In the genomic region with DNA sequence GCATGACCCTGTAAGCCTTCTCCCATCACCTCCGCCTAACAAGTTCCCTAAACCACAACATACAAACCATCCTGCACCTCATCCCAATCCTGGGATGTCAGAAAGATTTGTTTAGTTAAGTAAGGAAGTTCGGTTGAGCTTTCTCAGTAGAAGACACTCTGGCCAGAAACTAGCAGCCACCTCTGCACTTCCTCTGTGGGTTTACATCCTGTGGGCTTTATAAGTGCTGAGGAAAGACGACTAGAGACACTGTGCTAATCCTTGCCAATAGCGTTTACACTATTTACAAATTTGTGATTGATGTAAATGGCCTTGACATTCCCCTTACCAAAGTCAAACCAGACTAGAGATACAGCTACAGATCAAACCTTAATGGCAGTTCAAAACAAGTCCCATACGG, we compare ENCODE assay signal across 21 cellular contexts.
DNase-seq lines count a peak whose midpoint lies in the region; ATAC-seq and TF ChIP-seq lines count a peak whose summit lies in the region.
"Had no signal": no experiment of that assay in that cellular context is flagged by ENCODE, and none has a peak within 500 bp of the region (broad histone marks: within the 10 kb centered on the region; RNA-seq: fewer than 3 reads in every experiment).

No MANE protein-coding gene starts in this region.

- CTCF ChIA-PET in activated naive CD4-positive, alpha-beta T cell treated with anti-CD3 and anti-CD28 coated beads, Interleukin-2, amount 10 ng/mL, durations not matched to agents 7 days and 5 days (lab: Charles Lee): no interaction called here

- H3K4me1 Mint-ChIP-seq in activated T-cell treated with anti-CD3 and anti-CD28 coated beads, Interleukin-2, amount 50 U/mL, for 72 hours (ENCODE audit: low read depth): no peaks in the 10 kb centered on the region
- H3K4me1 Mint-ChIP-seq in activated naive CD4-positive, alpha-beta T cell treated with anti-CD3 and anti-CD28 coated beads, Interleukin-2, amount 10 ng/mL, durations not matched to agents 7 days and 5 days: peaks cover 68% of the 10 kb centered on the region
- peaks cover 50% of the 10 kb centered on the region for H3K4me1 Mint-ChIP-seq in stimulated activated naive CD8-positive, alpha-beta T cell treated with anti-CD3 and anti-CD28 coated beads, Interleukin-15, Interleukin-2, amounts not matched to agents 100 ng/mL and 50 ng/mL, for 24 hours (ENCODE audit: low read depth)
- no peaks in the 10 kb centered on the region for H3K4me1 Mint-ChIP-seq in endothelial cell (ENCODE audit: unreplicated experiment)
- H3K4me1 Mint-ChIP-seq: mesothelial cell of epicardium had no signal

- no peaks in the 10 kb centered on the region for H3K9me3 Mint-ChIP-seq in activated T-cell treated with anti-CD3 and anti-CD28 coated beads, Interleukin-2, amount 50 U/mL, for 72 hours
- no peaks in the 10 kb centered on the region for H3K9me3 Mint-ChIP-seq in activated naive CD4-positive, alpha-beta T cell treated with anti-CD3 and anti-CD28 coated beads, Interleukin-2, amount 10 ng/mL, durations not matched to agents 7 days and 5 days
- H3K9me3 Mint-ChIP-seq in stimulated activated naive CD8-positive, alpha-beta T cell treated with anti-CD3 and anti-CD28 coated beads, Interleukin-15, Interleukin-2, amounts not matched to agents 100 ng/mL and 50 ng/mL, for 24 hours: no peaks in the 10 kb centered on the region
- no peaks in the 10 kb centered on the region for H3K9me3 Mint-ChIP-seq in endothelial cell (ENCODE audit: unreplicated experiment)
- H3K9me3 Mint-ChIP-seq: activated T-cell treated with anti-CD3 and anti-CD28 coated beads, Interleukin-2, amount 50 U/mL, for 24 hours; dendritic cell treated with granulocyte-macrophage colony-stimulating factor and Interleukin-4, amounts not matched to agents 40 ng/mL and 50 ng/mL, for 4 days; mesothelial cell of epicardium had no signal

- ATAC-seq in activated T-cell treated with anti-CD3 and anti-CD28 coated beads, Interleukin-2, amount 50 U/mL, for 72 hours (replicated peaks in 1 of 2): peak in 1 of 2 donors; percentile 55
- ATAC-seq: left colon had no signal

- peak overlapping the region; percentile 90 for H3K27ac Mint-ChIP-seq in activated T-cell treated with anti-CD3 and anti-CD28 coated beads, Interleukin-2, amount 50 U/mL, for 72 hours
- H3K27ac Mint-ChIP-seq in activated naive CD4-positive, alpha-beta T cell treated with anti-CD3 and anti-CD28 coated beads, Interleukin-2, amount 10 ng/mL, durations not matched to agents 7 days and 5 days: peak overlapping the region; percentile 91
- peak overlapping the region; percentile 27 for H3K27ac Mint-ChIP-seq in stimulated activated naive CD8-positive, alpha-beta T cell treated with anti-CD3 and anti-CD28 coated beads, Interleukin-15, Interleukin-2, amounts not matched to agents 100 ng/mL and 50 ng/mL, for 24 hours
- H3K27ac Mint-ChIP-seq in endothelial cell (ENCODE audit: unreplicated experiment): no peak overlapping the region
- H3K27ac Mint-ChIP-seq: activated T-cell treated with anti-CD3 and anti-CD28 coated beads, Interleukin-2, amount 50 U/mL, for 24 hours; dendritic cell treated with granulocyte-macrophage colony-stimulating factor and Interleukin-4, amounts not matched to agents 40 ng/mL and 50 ng/mL, for 4 days; mesothelial cell of epicardium had no signal

- DNase-seq in activated T-cell treated with anti-CD3 and anti-CD28 coated beads, Interleukin-2, amount 50 U/mL, for 72 hours: no peak
- DNase-seq in activated T-cell treated with anti-CD3 and anti-CD28 coated beads for 4 hours (no peak), endothelial cell (ENCODE audit: low spot score) (no peak), GM20000 (ENCODE audit: low spot score) (no peak), RPMI8226 (no peak)
- peak; percentile 64 for DNase-seq in Jurkat, Clone E6-1 (ENCODE audit: low read depth, low spot score)
- DNase-seq in activated naive CD4-positive, alpha-beta T cell treated with anti-CD3 and anti-CD28 coated beads, Interleukin-2, amount 10 ng/mL, durations not matched to agents 7 days and 5 days: peak; percentile 37
- DNase-seq: ACHN; activated CD4-positive, CD25-positive, alpha-beta regulatory T cell treated with anti-CD3 and anti-CD28 coated beads, Interleukin-2, amount 50 U/mL, for 72 hours; activated T-cell treated with anti-CD3 and anti-CD28 coated beads, Interleukin-2, amount 50 U/mL, for 24 hours; DMS79; HCEC 1CT; head of caudate nucleus; left colon; NCI-H1105 treated with DMSO at 0.1 percent for 48 hours; NCI-H524 treated with DMSO at 0.1 percent for 48 hours; stimulated activated naive CD4-positive, alpha-beta T cell treated with Interleukin-2 at 50 U/mL for 16 hours; transverse colon had no signal

- H3K4me3 Mint-ChIP-seq in activated T-cell treated with anti-CD3 and anti-CD28 coated beads, Interleukin-2, amount 50 U/mL, for 72 hours: peak overlapping the region in 1 of 2 donors; percentile 88
- peak overlapping the region; percentile 65 for H3K4me3 Mint-ChIP-seq in activated naive CD4-positive, alpha-beta T cell treated with anti-CD3 and anti-CD28 coated beads, Interleukin-2, amount 10 ng/mL, durations not matched to agents 7 days and 5 days
- peak overlapping the region; percentile 69 for H3K4me3 Mint-ChIP-seq in stimulated activated naive CD8-positive, alpha-beta T cell treated with anti-CD3 and anti-CD28 coated beads, Interleukin-15, Interleukin-2, amounts not matched to agents 100 ng/mL and 50 ng/mL, for 24 hours
- no peak overlapping the region for H3K4me3 Mint-ChIP-seq in endothelial cell (ENCODE audit: unreplicated experiment)
- H3K4me3 Mint-ChIP-seq: activated T-cell treated with anti-CD3 and anti-CD28 coated beads, Interleukin-2, amount 50 U/mL, for 24 hours; dendritic cell treated with granulocyte-macrophage colony-stimulating factor and Interleukin-4, amounts not matched to agents 40 ng/mL and 50 ng/mL, for 4 days; mesothelial cell of epicardium had no signal

- H3K4me3 ChIP-seq in Jurkat, Clone E6-1 (ENCODE audit: low read length): peak overlapping the region; percentile 36
- H3K4me3 ChIP-seq: transverse colon had no signal

- TF ChIP-seq CTCF in endothelial cell (IDR thresholded peaks at IDR 0.05; ENCODE audit: unreplicated experiment) (no peak), GM20000 (IDR thresholded peaks at IDR 0.05; ENCODE audit: extremely low read depth, missing control alignments) (no peak)

- peaks cover 0 to 3% of the 10 kb centered on the region in 2 donors for H3K36me3 Mint-ChIP-seq in activated T-cell treated with anti-CD3 and anti-CD28 coated beads, Interleukin-2, amount 50 U/mL, for 72 hours (ENCODE audit: insufficient read depth in 2 of 2)
- peaks cover 19% of the 10 kb centered on the region for H3K36me3 Mint-ChIP-seq in activated naive CD4-positive, alpha-beta T cell treated with anti-CD3 and anti-CD28 coated beads, Interleukin-2, amount 10 ng/mL, durations not matched to agents 7 days and 5 days
- H3K36me3 Mint-ChIP-seq in stimulated activated naive CD8-positive, alpha-beta T cell treated with anti-CD3 and anti-CD28 coated beads, Interleukin-15, Interleukin-2, amounts not matched to agents 100 ng/mL and 50 ng/mL, for 24 hours (ENCODE audit: low read depth): no peaks in the 10 kb centered on the region
- no peaks in the 10 kb centered on the region for H3K36me3 Mint-ChIP-seq in endothelial cell (ENCODE audit: low read depth, unreplicated experiment)
- H3K36me3 Mint-ChIP-seq: mesothelial cell of epicardium had no signal

- H3K27me3 Mint-ChIP-seq in activated T-cell treated with anti-CD3 and anti-CD28 coated beads, Interleukin-2, amount 50 U/mL, for 72 hours (ENCODE audit: low read depth): no peaks in the 10 kb centered on the region
- no peaks in the 10 kb centered on the region for H3K27me3 Mint-ChIP-seq in activated naive CD4-positive, alpha-beta T cell treated with anti-CD3 and anti-CD28 coated beads, Interleukin-2, amount 10 ng/mL, durations not matched to agents 7 days and 5 days
- H3K27me3 Mint-ChIP-seq in stimulated activated naive CD8-positive, alpha-beta T cell treated with anti-CD3 and anti-CD28 coated beads, Interleukin-15, Interleukin-2, amounts not matched to agents 100 ng/mL and 50 ng/mL, for 24 hours: no peaks in the 10 kb centered on the region
- H3K27me3 Mint-ChIP-seq in endothelial cell (ENCODE audit: unreplicated experiment): peaks cover 2% of the 10 kb centered on the region
- H3K27me3 Mint-ChIP-seq: activated T-cell treated with anti-CD3 and anti-CD28 coated beads, Interleukin-2, amount 50 U/mL, for 24 hours had no signal

Comparison
In these comparisons a context has a peak if more than half of its experiments do, and no peak if none do; other contexts are left out.
1. DNase-seq: peak in Jurkat, Clone E6-1 (single experiment) and activated naive CD4-positive, alpha-beta T cell treated with anti-CD3 and anti-CD28 coated beads, Interleukin-2, amount 10 ng/mL, durations not matched to agents 7 days and 5 days (single experiment); none in activated T-cell treated with anti-CD3 and anti-CD28 coated beads, Interleukin-2, amount 50 U/mL, for 72 hours (0 of 2), activated T-cell treated with anti-CD3 and anti-CD28 coated beads for 4 hours (single experiment), endothelial cell (single experiment), GM20000 (single experiment) and RPMI8226 (single experiment).